In genomic region chr9:133054194-133054890, GRCh38 we compare ENCODE assay signal across 21 cellular contexts. TPM values are rescaled to one million over a fixed set of nuclear protein-coding genes. Genes with fewer than 3 reads are reported as not detected.
DNase-seq lines count a peak whose midpoint lies in the region; ATAC-seq and TF ChIP-seq lines count a peak whose summit lies in the region.
"Had no signal": no experiment of that assay in that cellular context is flagged by ENCODE, and none has a peak within 500 bp of the region (broad histone marks: within the 10 kb centered on the region; RNA-seq: fewer than 3 reads in every experiment).

No MANE protein-coding gene starts in this region.

- H4K8ac ChIP-seq in mesenchymal stem cell (ENCODE audit: low read length) = no peak overlapping the region

- H3K9me3 ChIP-seq in cardiac muscle cell (ENCODE audit: low read depth) (no peaks in the 10 kb centered on the region), mesenchymal stem cell (ENCODE audit: control insufficient read depth, low read length) (no peaks in the 10 kb centered on the region)
- H3K9me3 ChIP-seq: sigmoid colon, tibial nerve had no signal

- POLR2A ChIA-PET in activated CD4-positive, alpha-beta T cell treated with anti-CD3 and anti-CD28 coated beads, Interleukin-2, amount 10 ng/mL, durations not matched to agents 7 days and 5 days (lab: Charles Lee) = no interaction called here

- H3K4me2 ChIP-seq in mesenchymal stem cell (ENCODE audit: low read length, poor library complexity, severe bottlenecking) = no peak overlapping the region
- H3K4me2 ChIP-seq: KMS-11 had no signal

- 95% methylated on average over 23 of the region's 24 CpGs for WGBS in mesenchymal stem cell

- H3K9me3 Mint-ChIP-seq in activated CD4-positive, alpha-beta T cell treated with anti-CD3 and anti-CD28 coated beads, Interleukin-2, amount 10 ng/mL, durations not matched to agents 7 days and 5 days = no peaks in the 10 kb centered on the region
- no peaks in the 10 kb centered on the region for H3K9me3 Mint-ChIP-seq in stimulated activated effector memory CD8-positive, alpha-beta T cell treated with anti-CD3 and anti-CD28 coated beads, Interleukin-12 subunit alpha, Interleukin-12 subunit beta, amount 100 ng/mL, for 72 hours
- H3K9me3 Mint-ChIP-seq: activated T-cell treated with anti-CD3 and anti-CD28 coated beads, Interleukin-2, amount 50 U/mL, for 24 hours; neural crest cell; T-helper 1 cell treated with Interleukin-12 subunit alpha and Interleukin-12 subunit beta and Interleukin-4 antibody, amounts not matched to agents 30 μg/mL and 1 μg/mL, for 36 hours had no signal

- no peak overlapping the region for H4K91ac ChIP-seq in mesenchymal stem cell (ENCODE audit: low read length)

- H3K27ac ChIP-seq in cardiac muscle cell (peak overlapping the region; percentile 69), mesenchymal stem cell (ENCODE audit: low read length, poor library complexity, severe bottlenecking) (peak overlapping the region; percentile 22)
- H3K27ac ChIP-seq: KMS-11, sigmoid colon had no signal

- peaks cover 10% of the 10 kb centered on the region for H3K79me1 ChIP-seq in mesenchymal stem cell (replicated peaks; ENCODE audit: low read length, poor library complexity, severe bottlenecking)

- H3K18ac ChIP-seq in mesenchymal stem cell (ENCODE audit: low read depth in 1 of 2, low read length in 2 of 2) = no peak overlapping the region

- H2BK120ac ChIP-seq in mesenchymal stem cell (ENCODE audit: low read depth, low read length) = no peak overlapping the region

- H3K27me3 ChIP-seq in cardiac muscle cell = no peaks in the 10 kb centered on the region
- H3K27me3 ChIP-seq in mesenchymal stem cell (ENCODE audit: control insufficient read depth in 1 of 2, insufficient read depth in 1 of 2, low read length in 2 of 2) = no peaks in the 10 kb centered on the region
- H3K27me3 ChIP-seq: sigmoid colon, tibial nerve had no signal

- H3K27me3 Mint-ChIP-seq in activated CD4-positive, alpha-beta T cell treated with anti-CD3 and anti-CD28 coated beads, Interleukin-2, amount 10 ng/mL, durations not matched to agents 7 days and 5 days = no peaks in the 10 kb centered on the region
- H3K27me3 Mint-ChIP-seq: activated CD4-positive, alpha-beta T cell treated with anti-CD3 and anti-CD28 coated beads for 36 hours; activated T-cell treated with anti-CD3 and anti-CD28 coated beads, Interleukin-2, amount 50 U/mL, for 24 hours; CD4-positive, CD25-positive, alpha-beta regulatory T cell had no signal

- no peak for DNase-seq in activated CD4-positive, alpha-beta T cell treated with anti-CD3 and anti-CD28 coated beads, Interleukin-2, amount 10 ng/mL, durations not matched to agents 7 days and 5 days
- no peak for DNase-seq in activated CD4-positive, alpha-beta T cell treated with anti-CD3 and anti-CD28 coated beads for 4 hours
- DNase-seq in cardiac muscle cell (ENCODE audit: low read depth in 1 of 2, low spot score in 1 of 2) (no peak), mesenchymal stem cell (no peak), GM19238 (ENCODE audit: insufficient read length, low spot score) (no peak), EL (no peak)
- no peak for DNase-seq in stimulated activated effector memory CD8-positive, alpha-beta T cell treated with anti-CD3 and anti-CD28 coated beads, Interleukin-12 subunit alpha, Interleukin-12 subunit beta, amount 100 ng/mL, for 72 hours (ENCODE audit: low spot score in 2 of 2)
- DNase-seq in stimulated activated CD8-positive, alpha-beta memory T cell treated with anti-CD3 and anti-CD28 coated beads, Interleukin-4, amount 100 ng/mL, for 48 hours = no peak
- DNase-seq: 8988T; activated CD4-positive, alpha-beta T cell treated with anti-CD3 and anti-CD28 coated beads for 36 hours; activated CD8-positive, alpha-beta memory T cell treated with anti-CD3 and anti-CD28 coated beads for 24 hours; activated T-cell treated with anti-CD3 and anti-CD28 coated beads, Interleukin-2, amount 50 U/mL, for 24 hours; CD4-positive, CD25-positive, alpha-beta regulatory T cell; NCI-H1436; NCI-H345; NCI-H748 treated with DMSO at 0.1 percent for 48 hours; sigmoid colon had no signal

- no peak overlapping the region for H2AFZ ChIP-seq in mesenchymal stem cell (ENCODE audit: low read depth, low read length)

- peaks cover 50% of the 10 kb centered on the region for H3K36me3 Mint-ChIP-seq in activated CD4-positive, alpha-beta T cell treated with anti-CD3 and anti-CD28 coated beads, Interleukin-2, amount 10 ng/mL, durations not matched to agents 7 days and 5 days (ENCODE audit: low read depth)
- H3K36me3 Mint-ChIP-seq in stimulated activated effector memory CD8-positive, alpha-beta T cell treated with anti-CD3 and anti-CD28 coated beads, Interleukin-12 subunit alpha, Interleukin-12 subunit beta, amount 100 ng/mL, for 72 hours = peaks cover 68% of the 10 kb centered on the region

- no peak overlapping the region for H3K9ac ChIP-seq in mesenchymal stem cell (ENCODE audit: low read length)
- H3K9ac ChIP-seq: KMS-11 had no signal

- H2BK5ac ChIP-seq in mesenchymal stem cell (ENCODE audit: low read depth, low read length, poor library complexity, severe bottlenecking) = no peak overlapping the region

- H2BK15ac ChIP-seq in mesenchymal stem cell (ENCODE audit: low read depth, poor library complexity, severe bottlenecking) = no peak overlapping the region

- TF ChIP-seq CTCF in cardiac muscle cell (IDR thresholded peaks at IDR 0.05; ENCODE audit: low read depth, low read length) = no peak

- H3K27ac Mint-ChIP-seq in activated CD4-positive, alpha-beta T cell treated with anti-CD3 and anti-CD28 coated beads, Interleukin-2, amount 10 ng/mL, durations not matched to agents 7 days and 5 days = peak overlapping the region; percentile 21
- H3K27ac Mint-ChIP-seq in stimulated activated effector memory CD8-positive, alpha-beta T cell treated with anti-CD3 and anti-CD28 coated beads, Interleukin-12 subunit alpha, Interleukin-12 subunit beta, amount 100 ng/mL, for 72 hours = peak overlapping the region; percentile 32
- H3K27ac Mint-ChIP-seq: activated CD4-positive, alpha-beta T cell treated with anti-CD3 and anti-CD28 coated beads for 36 hours; activated T-cell treated with anti-CD3 and anti-CD28 coated beads, Interleukin-2, amount 50 U/mL, for 24 hours; CD4-positive, CD25-positive, alpha-beta regulatory T cell; T-helper 1 cell treated with Interleukin-12 subunit alpha and Interleukin-12 subunit beta and Interleukin-4 antibody, amounts not matched to agents 30 μg/mL and 1 μg/mL, for 36 hours had no signal

- H3K23ac ChIP-seq in mesenchymal stem cell (ENCODE audit: low read length in 2 of 2) = no peak overlapping the region

- H3K36me3 ChIP-seq in cardiac muscle cell (peaks cover 47% of the 10 kb centered on the region), mesenchymal stem cell (ENCODE audit: control insufficient read depth in 1 of 2, insufficient read depth in 2 of 2, low read depth in 1 of 2, low read length in 2 of 2) (peaks cover 69 to 83% of the 10 kb centered on the region in 2 experiments)

- H3K4me3 Mint-ChIP-seq in activated CD4-positive, alpha-beta T cell treated with anti-CD3 and anti-CD28 coated beads, Interleukin-2, amount 10 ng/mL, durations not matched to agents 7 days and 5 days = no peak overlapping the region
- no peak overlapping the region for H3K4me3 Mint-ChIP-seq in stimulated activated effector memory CD8-positive, alpha-beta T cell treated with anti-CD3 and anti-CD28 coated beads, Interleukin-12 subunit alpha, Interleukin-12 subunit beta, amount 100 ng/mL, for 72 hours
- H3K4me3 Mint-ChIP-seq: activated CD4-positive, alpha-beta T cell treated with anti-CD3 and anti-CD28 coated beads for 36 hours; activated T-cell treated with anti-CD3 and anti-CD28 coated beads, Interleukin-2, amount 50 U/mL, for 24 hours; CD4-positive, CD25-positive, alpha-beta regulatory T cell; neural crest cell; T-helper 1 cell treated with Interleukin-12 subunit alpha and Interleukin-12 subunit beta and Interleukin-4 antibody, amounts not matched to agents 30 μg/mL and 1 μg/mL, for 36 hours had no signal

- no peak overlapping the region for H3K14ac ChIP-seq in mesenchymal stem cell (ENCODE audit: low read length in 2 of 2)

- ATAC-seq in stimulated activated effector memory CD8-positive, alpha-beta T cell treated with anti-CD3 and anti-CD28 coated beads, Interleukin-12 subunit alpha, Interleukin-12 subunit beta, amount 100 ng/mL, for 72 hours = no peak
- ATAC-seq: activated CD4-positive, alpha-beta T cell treated with anti-CD3 and anti-CD28 coated beads for 36 hours had no signal

- no peak overlapping the region for H2BK12ac ChIP-seq in mesenchymal stem cell (ENCODE audit: low read length in 2 of 2)

- H3K4ac ChIP-seq in mesenchymal stem cell (ENCODE audit: low read depth in 1 of 2, low read length in 2 of 2) = no peak overlapping the region

- H3K4me3 ChIP-seq in cardiac muscle cell (no peak overlapping the region), mesenchymal stem cell (ENCODE audit: insufficient read depth in 1 of 2, low read depth in 1 of 2, low read length in 2 of 2) (no peak overlapping the region)
- H3K4me3 ChIP-seq: sigmoid colon, tibial nerve had no signal

- peaks cover 37% of the 10 kb centered on the region for H3K4me1 Mint-ChIP-seq in activated CD4-positive, alpha-beta T cell treated with anti-CD3 and anti-CD28 coated beads, Interleukin-2, amount 10 ng/mL, durations not matched to agents 7 days and 5 days
- peaks cover 20% of the 10 kb centered on the region for H3K4me1 Mint-ChIP-seq in stimulated activated effector memory CD8-positive, alpha-beta T cell treated with anti-CD3 and anti-CD28 coated beads, Interleukin-12 subunit alpha, Interleukin-12 subunit beta, amount 100 ng/mL, for 72 hours

- peak overlapping the region; percentile 49 for H2AK5ac ChIP-seq in mesenchymal stem cell (ENCODE audit: low read length, severe bottlenecking)

- H3K4me1 ChIP-seq in cardiac muscle cell (ENCODE audit: low read depth) (no peaks in the 10 kb centered on the region), mesenchymal stem cell (ENCODE audit: control insufficient read depth, insufficient read depth, low read depth, low read length) (peaks cover 55% of the 10 kb centered on the region)
- H3K4me1 ChIP-seq: sigmoid colon had no signal

- CTCF ChIA-PET in activated CD4-positive, alpha-beta T cell treated with anti-CD3 and anti-CD28 coated beads, Interleukin-2, amount 10 ng/mL, durations not matched to agents 7 days and 5 days (lab: Charles Lee) = no interaction called here

RNA-seq across cellular contexts. Expression of gene CEL, which starts 7.4 kb away (rescaled TPM):
- total RNA-seq in activated CD4-positive, alpha-beta T cell treated with anti-CD3 and anti-CD28 coated beads, Interleukin-2, amount 10 ng/mL, durations not matched to agents 7 days and 5 days = 1 to 10 TPM; 2.8 to 3.5 TPM
- 1.1 and 1.6 TPM in 2 replicates for total RNA-seq in cardiac muscle cell
- polyA plus RNA-seq in cardiac muscle cell = 0.73 and 1.3 TPM in 2 replicates
- 0.57 TPM for polyA plus RNA-seq in mesenchymal stem cell (2013, experiment 1 of 2)
- polyA plus RNA-seq in mesenchymal stem cell (2013, experiment 2 of 2) = 0.55 TPM
- polyA plus RNA-seq: CD4-positive, CD25-positive, alpha-beta regulatory T cell had no signal

RNA-seq across cellular contexts. Expression of gene GTF3C5, which starts 23.5 kb away (rescaled TPM):
- 10 to 100 TPM; 75.1 to 87.9 TPM for total RNA-seq in activated CD4-positive, alpha-beta T cell treated with anti-CD3 and anti-CD28 coated beads, Interleukin-2, amount 10 ng/mL, durations not matched to agents 7 days and 5 days
- 83.5 and 99.5 TPM in 2 replicates for total RNA-seq in cardiac muscle cell
- 81.5 and 84.0 TPM in 2 replicates for polyA plus RNA-seq in cardiac muscle cell
- polyA plus RNA-seq in mesenchymal stem cell (2013, experiment 1 of 2) = 31.5 TPM
- polyA plus RNA-seq in mesenchymal stem cell (2013, experiment 2 of 2) = 30.0 TPM
